ENCODE assay signal across 18 cellular contexts in genomic region chr11:43212279-43212678, GRCh38.
DNase-seq lines count a peak whose midpoint lies in the region; TF ChIP-seq lines count a peak whose summit lies in the region.
"Had no signal": no experiment of that assay in that cellular context is flagged by ENCODE, and none has a peak within 500 bp of the region (broad histone marks: within the 10 kb centered on the region; RNA-seq: fewer than 3 reads in every experiment).

No MANE protein-coding gene starts in this region.

- H3K36me3 ChIP-seq in HUES48 (ENCODE audit: control insufficient read depth, insufficient read depth, low read length) (no peaks in the 10 kb centered on the region), iPS-15b (ENCODE audit: control insufficient read depth, insufficient read depth, low read length) (no peaks in the 10 kb centered on the region), sigmoid colon (no peaks in the 10 kb centered on the region), esophagus muscularis mucosa (no peaks in the 10 kb centered on the region)
- H3K36me3 ChIP-seq: BE2C, SJSA1 had no signal

- no peaks in the 10 kb centered on the region for H3K27me3 ChIP-seq in HUES48 (ENCODE audit: control insufficient read depth, insufficient read depth, low read length)
- peaks cover 3% of the 10 kb centered on the region for H3K27me3 ChIP-seq in iPS-15b (ENCODE audit: control insufficient read depth, insufficient read depth, low read length)
- no peaks in the 10 kb centered on the region for H3K27me3 ChIP-seq in sigmoid colon
- no peaks in the 10 kb centered on the region for H3K27me3 ChIP-seq in esophagus muscularis mucosa
- H3K27me3 ChIP-seq: BE2C, SJSA1 had no signal

- TF ChIP-seq EP300 in sigmoid colon (IDR thresholded peaks at IDR 0.05) (no peak), esophagus muscularis mucosa (IDR thresholded peaks at IDR 0.05) (no peak)

- intact Hi-C loops in sigmoid colon (cut with DNase I) (no loop called here), esophagus muscularis mucosa (cut with DNase I) (no loop called here)

- H3K4me3 ChIP-seq in HUES48 (ENCODE audit: low read depth, low read length) (peak overlapping the region; percentile 21; the same call in 1 of the 2 replicates), iPS-15b (ENCODE audit: low read depth, low read length) (peak overlapping the region; percentile 52), sigmoid colon (no peak overlapping the region), esophagus muscularis mucosa (no peak overlapping the region)
- H3K4me3 ChIP-seq: PC-9, SJSA1 had no signal

- no peaks in the 10 kb centered on the region; the same call in 1 of the 2 replicates for H3K9me3 ChIP-seq in HUES48 (ENCODE audit: control insufficient read depth, insufficient read depth, low read length)
- no peaks in the 10 kb centered on the region for H3K9me3 ChIP-seq in iPS-15b (ENCODE audit: control insufficient read depth, insufficient read depth, low read length)
- peaks cover 0 to 2% (median under 1%) of the 10 kb centered on the region in 4 donors for H3K9me3 ChIP-seq in sigmoid colon
- H3K9me3 ChIP-seq in esophagus muscularis mucosa = peaks cover 0 to 26% (median 7%) of the 10 kb centered on the region in 4 donors
- H3K9me3 ChIP-seq: BE2C had no signal

- TF ChIP-seq POLR2A in sigmoid colon (IDR thresholded peaks at IDR 0.05) (no peak), esophagus muscularis mucosa (IDR thresholded peaks at IDR 0.05; ENCODE audit: low read depth) (no peak)

- no peak overlapping the region for H3K27ac ChIP-seq in HUES48 (ENCODE audit: low read depth, low read length)
- H3K27ac ChIP-seq in sigmoid colon = no peak overlapping the region
- no peak overlapping the region for H3K27ac ChIP-seq in esophagus muscularis mucosa (replicated peaks in 1 of 4)
- H3K27ac ChIP-seq: PC-9, SJSA1 had no signal

- no peaks in the 10 kb centered on the region for H3K27me3 Mint-ChIP-seq in chondrocyte (ENCODE audit: low read depth)
- H3K27me3 Mint-ChIP-seq: CD4-positive, alpha-beta T cell had no signal

- in situ Hi-C loops in GM13977 (cut with MboI; ENCODE audit: low pct_unique_long_range_greater_than_20kb, low sequenced_read_pairs, unreplicated experiment) = no loop called here

- H3K4me1 ChIP-seq in HUES48 (ENCODE audit: control insufficient read depth, insufficient read depth, low read length) (peaks cover 9% of the 10 kb centered on the region; the same call in 1 of the 2 replicates), iPS-15b (ENCODE audit: control insufficient read depth, insufficient read depth, low read length) (peaks cover 5% of the 10 kb centered on the region), sigmoid colon (no peaks in the 10 kb centered on the region), esophagus muscularis mucosa (no peaks in the 10 kb centered on the region)
- H3K4me1 ChIP-seq: BE2C, SJSA1 had no signal

- no peak overlapping the region for H3K4me3 Mint-ChIP-seq in chondrocyte (ENCODE audit: unreplicated experiment)
- H3K4me3 Mint-ChIP-seq: CD4-positive, alpha-beta T cell had no signal

- H3K27ac Mint-ChIP-seq in chondrocyte (ENCODE audit: unreplicated experiment) = no peak overlapping the region
- H3K27ac Mint-ChIP-seq: CD4-positive, alpha-beta T cell had no signal

- H3K4me1 Mint-ChIP-seq in chondrocyte (ENCODE audit: low read depth) = no peaks in the 10 kb centered on the region

- WGBS in sigmoid colon, 2 donors = 73 to 80% methylated on average over 10 of the region's 10 CpGs
- 53% methylated on average over 10 of the region's 10 CpGs for WGBS in esophagus muscularis mucosa

- peak; percentile 89 for DNase-seq in ELF-1 (ENCODE audit: low read depth, low spot score)
- peak; percentile 73 for DNase-seq in chondrocyte (ENCODE audit: low spot score)
- DNase-seq in sigmoid colon = no peak
- DNase-seq in esophagus muscularis mucosa (ENCODE audit: extremely low spot score) = no peak
- no peak for DNase-seq in NCI-H2029 (lab: John Stamatoyannopoulos, UW)
- DNase-seq in GM13977 (ENCODE audit: low spot score) = no peak
- DNase-seq: 8988T; BE2C; CD4-positive, alpha-beta T cell; DMS53; Karpas-422; NCI-H1105; NCI-H187; NCI-H446 treated with DMSO at 0.1 percent for 48 hours had no signal

- no peaks in the 10 kb centered on the region for H3K36me3 Mint-ChIP-seq in chondrocyte (ENCODE audit: low read depth)

- TF ChIP-seq CTCF in chondrocyte (IDR thresholded peaks at IDR 0.05) = no peak
- TF ChIP-seq CTCF in sigmoid colon (IDR thresholded peaks at IDR 0.05) = no peak
- no peak for TF ChIP-seq CTCF in esophagus muscularis mucosa (IDR thresholded peaks at IDR 0.05)
- TF ChIP-seq CTCF in GM13977 (IDR thresholded peaks at IDR 0.05; ENCODE audit: extremely low read depth, insufficient read depth, missing control alignments) = no peak

- no peak overlapping the region for H3K9ac ChIP-seq in HUES48 (ENCODE audit: low read depth, low read length)
- peak overlapping the region; percentile 47 for H3K9ac ChIP-seq in iPS-15b (ENCODE audit: low read depth, low read length)

- peaks cover 37% of the 10 kb centered on the region for H3K9me3 Mint-ChIP-seq in chondrocyte (ENCODE audit: low read depth)

Comparison
In these comparisons a context has a peak if more than half of its experiments do, and no peak if none do; other contexts are left out.
1. DNase-seq: peak in ELF-1 (single experiment) and chondrocyte (single experiment); none in sigmoid colon (single experiment), esophagus muscularis mucosa (single experiment), NCI-H2029 (single experiment) and GM13977 (single experiment).
2. H3K4me3 ChIP-seq: peak in HUES48 (single experiment) and iPS-15b (single experiment); none in sigmoid colon (0 of 4) and esophagus muscularis mucosa (0 of 4).